In the genomic region with DNA sequence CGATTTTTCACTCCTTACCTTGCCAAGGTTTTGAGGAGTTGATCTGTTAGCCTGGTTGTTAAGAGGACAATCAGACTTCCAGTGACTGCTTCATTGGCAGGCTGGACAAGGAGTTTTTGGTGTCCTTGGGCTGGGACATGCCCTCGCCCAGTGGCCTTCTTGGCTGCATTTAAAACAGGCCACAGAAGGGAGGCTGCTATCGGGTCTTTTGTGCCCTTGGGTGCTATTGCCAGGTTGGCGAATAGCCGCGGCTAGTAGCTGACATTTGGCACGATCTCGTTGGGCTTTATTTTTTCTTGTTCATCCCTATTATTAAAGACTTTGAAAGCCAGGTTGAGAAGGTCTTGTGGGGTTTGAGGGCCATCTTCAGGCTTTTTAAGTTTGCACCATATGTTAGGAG, we compare ENCODE assay signal across 25 cellular contexts.
"Had no signal": no experiment of that assay in that cellular context is flagged by ENCODE, and none has a peak within 500 bp of the region (broad histone marks: within the 10 kb centered on the region; RNA-seq: fewer than 3 reads in every experiment).

No MANE protein-coding gene starts in this region.

- FAIRE-seq: small intestine, urothelium cell line had no signal

- DNase-seq: natural killer cell; occipital lobe; ovary; posterior cingulate gyrus; psoas muscle; right cardiac atrium; right lobe of liver; sigmoid colon; small intestine; stimulated activated CD4-positive, alpha-beta T cell treated with anti-CD3 and anti-CD28 coated beads, Interleukin-15, amount 100 ng/mL, for 24 hours; stimulated activated CD4-positive, alpha-beta T cell treated with anti-CD3 and anti-CD28 coated beads, Interleukin-2, amount 100 ng/mL, for 24 hours; stimulated activated CD4-positive, alpha-beta T cell treated with anti-CD3 and anti-CD28 coated beads, Interleukin-2, amount 100 ng/mL, for 48 hours; stimulated activated CD4-positive, alpha-beta T cell treated with anti-CD3 and anti-CD28 coated beads, Interleukin-4, amount 100 ng/mL, for 24 hours; stimulated activated naive B cell treated with anti-CD40 and anti-IgM and Interleukin-4, amounts not matched to agents 10 μg/mL and 1 μg/mL and 100 μg/mL, for 72 hours; stimulated activated naive CD4-positive, alpha-beta T cell treated with Interleukin-2 at 50 U/mL for 16 hours; stomach; thyroid gland; trophoblast cell; upper lobe of left lung had no signal

- H3K4me3 ChIP-seq: neural progenitor cell, ovary, psoas muscle, right lobe of liver, sigmoid colon, stomach, thoracic aorta, thyroid gland, tibial nerve, upper lobe of left lung, vagina had no signal

- H3K36me3 ChIP-seq: ovary, right lobe of liver, sigmoid colon, stomach, thoracic aorta, thyroid gland, upper lobe of left lung, vagina had no signal

- H3K27me3 ChIP-seq: neural progenitor cell, ovary, right lobe of liver, sigmoid colon, stomach, thyroid gland, tibial nerve, upper lobe of left lung, vagina had no signal

- ATAC-seq: natural killer cell; psoas muscle; right cardiac atrium; right lobe of liver; stimulated activated effector memory CD8-positive, alpha-beta T cell treated with anti-CD3 and anti-CD28 coated beads, Interleukin-12 subunit alpha, Interleukin-12 subunit beta, amount 100 ng/mL, for 72 hours; stimulated activated naive B cell treated with anti-CD40 and anti-IgM and Interleukin-4, amounts not matched to agents 10 μg/mL and 1 μg/mL and 100 μg/mL, for 72 hours had no signal
